8 cellular contexts compared by ENCODE assay signal in genomic region chr1:193417945-193418744, GRCh38.
DNase-seq lines count a peak whose midpoint lies in the region; TF ChIP-seq lines count a peak whose summit lies in the region.

No MANE protein-coding gene starts in this region.

- H3K27ac ChIP-seq in transverse colon = peak overlapping the region; percentile 6 to 65 (median 54)

- no peak for DNase-seq in activated T-cell treated with anti-CD3 and anti-CD28 coated beads, Interleukin-2, amount 50 U/mL, for 24 hours
- DNase-seq in activated T-cell treated with anti-CD3 and anti-CD28 coated beads, Interleukin-2, amount 50 U/mL, for 1 hour = no peak
- DNase-seq in kidney tubule cell (ENCODE audit: low spot score) = peak; percentile 63
- DNase-seq in transverse colon = no peak
- DNase-seq in hippocampal formation (lab: John Stamatoyannopoulos, UW) = no peak
- DNase-seq in NCI-H1092 treated with DMSO at 0.1 percent for 48 hours (lab: John Stamatoyannopoulos, UW) = no peak

- no peaks in the 10 kb centered on the region for H3K9me3 ChIP-seq in transverse colon

- 28 to 35% methylated on average over 4 of the region's 4 CpGs for WGBS in transverse colon (ENCODE audit: low coverage in 1 of 2), 2 donors

- H3K27me3 ChIP-seq in transverse colon = no peaks in the 10 kb centered on the region

- H3K27ac Mint-ChIP-seq in activated T-cell treated with anti-CD3 and anti-CD28 coated beads, Interleukin-2, amount 50 U/mL, for 24 hours = peak overlapping the region; percentile 70
- H3K27ac Mint-ChIP-seq in IgD-negative memory B cell = peak overlapping the region in 2 of 3 donors; percentile 69 to 81
- H3K27ac Mint-ChIP-seq in activated naive CD8-positive, alpha-beta T cell = peak overlapping the region; percentile 91

- peaks cover 51% of the 10 kb centered on the region for H3K4me1 Mint-ChIP-seq in activated T-cell treated with anti-CD3 and anti-CD28 coated beads, Interleukin-2, amount 50 U/mL, for 24 hours (ENCODE audit: low read depth)
- peaks cover 10 to 12% (median 12%) of the 10 kb centered on the region in 3 donors for H3K4me1 Mint-ChIP-seq in IgD-negative memory B cell
- H3K4me1 Mint-ChIP-seq in activated naive CD8-positive, alpha-beta T cell (ENCODE audit: low read depth) = peaks cover 52% of the 10 kb centered on the region

- no peak for TF ChIP-seq EP300 in transverse colon (IDR thresholded peaks at IDR 0.05; ENCODE audit: low read depth)

- H3K9me3 Mint-ChIP-seq in activated T-cell treated with anti-CD3 and anti-CD28 coated beads, Interleukin-2, amount 50 U/mL, for 24 hours = peaks cover 11% of the 10 kb centered on the region
- peaks cover 0 to 2% (median 0%) of the 10 kb centered on the region in 3 donors for H3K9me3 Mint-ChIP-seq in IgD-negative memory B cell
- H3K9me3 Mint-ChIP-seq in activated naive CD8-positive, alpha-beta T cell (ENCODE audit: low read depth) = peaks cover 4% of the 10 kb centered on the region

- TF ChIP-seq POLR2A in transverse colon (IDR thresholded peaks at IDR 0.05) = no peak

- peaks cover 4% of the 10 kb centered on the region for H3K36me3 Mint-ChIP-seq in activated T-cell treated with anti-CD3 and anti-CD28 coated beads, Interleukin-2, amount 50 U/mL, for 24 hours (ENCODE audit: low read depth)
- H3K36me3 Mint-ChIP-seq in IgD-negative memory B cell = no peaks in the 10 kb centered on the region
- H3K36me3 Mint-ChIP-seq in activated naive CD8-positive, alpha-beta T cell = peaks cover 11% of the 10 kb centered on the region

- in situ Hi-C loops in transverse colon (cut with MboI; ENCODE audit: low pct_ligation_motif_present in 1 of 4, low pct_unique_long_range_greater_than_20kb in 1 of 4, low sequenced_read_pairs in 3 of 4) = loop anchor here in 1 of 4 donors (25.0 kb wide), 1 partner anchor 869 kb away; no protein-coding TSS in a partner anchor

- H3K4me3 Mint-ChIP-seq in activated T-cell treated with anti-CD3 and anti-CD28 coated beads, Interleukin-2, amount 50 U/mL, for 24 hours = peak overlapping the region; percentile 58
- H3K4me3 Mint-ChIP-seq in IgD-negative memory B cell = peak overlapping the region; percentile 50 to 87 (median 78)
- H3K4me3 Mint-ChIP-seq in activated naive CD8-positive, alpha-beta T cell = peak overlapping the region; percentile 75

- no peaks in the 10 kb centered on the region for H3K27me3 Mint-ChIP-seq in activated T-cell treated with anti-CD3 and anti-CD28 coated beads, Interleukin-2, amount 50 U/mL, for 24 hours
- H3K27me3 Mint-ChIP-seq in IgD-negative memory B cell = peaks cover 9% of the 10 kb centered on the region
- no peaks in the 10 kb centered on the region for H3K27me3 Mint-ChIP-seq in activated naive CD8-positive, alpha-beta T cell

- no peaks in the 10 kb centered on the region for H3K36me3 ChIP-seq in transverse colon

- intact Hi-C loops in transverse colon (cut with DNase I; ENCODE audit: low total_unique reads) = no loop called here

- peaks cover 0 to 17% (median 4%) of the 10 kb centered on the region in 4 donors for H3K4me1 ChIP-seq in transverse colon

- TF ChIP-seq CTCF in transverse colon (IDR thresholded peaks at IDR 0.05) = no peak

- H3K4me3 ChIP-seq in transverse colon = peak overlapping the region in 2 of 4 donors; percentile 11 to 33
